ENCODE assay signal across 1 cellular context in the genomic region with DNA sequence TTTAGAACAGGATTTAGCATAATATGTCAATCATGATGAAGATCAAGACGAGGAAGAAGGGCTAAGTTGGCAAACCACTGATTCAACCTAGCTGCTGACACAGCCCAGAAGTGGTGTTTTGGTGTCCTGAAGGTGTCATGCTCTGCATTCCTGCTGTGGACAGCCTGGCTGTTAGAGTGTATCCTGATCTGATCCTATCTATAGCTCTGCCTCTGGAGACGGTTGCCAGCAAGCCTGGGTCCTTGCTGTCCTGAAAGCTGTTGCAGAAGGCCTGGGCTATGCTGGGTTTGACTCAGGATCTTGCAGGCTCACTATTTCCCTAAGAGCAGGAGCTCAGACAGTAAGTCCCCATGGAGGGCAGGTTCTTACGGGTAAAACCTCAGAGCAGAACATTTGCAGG.
TF ChIP-seq lines count a peak whose summit lies in the region.

No MANE protein-coding gene starts in this region.

TF ChIP-seq in GM23338, 12 proteins besides CTCF, POLR2A, EP300 and RAD21 (continued from another document):
- TF ChIP-seq, protein P1, sequence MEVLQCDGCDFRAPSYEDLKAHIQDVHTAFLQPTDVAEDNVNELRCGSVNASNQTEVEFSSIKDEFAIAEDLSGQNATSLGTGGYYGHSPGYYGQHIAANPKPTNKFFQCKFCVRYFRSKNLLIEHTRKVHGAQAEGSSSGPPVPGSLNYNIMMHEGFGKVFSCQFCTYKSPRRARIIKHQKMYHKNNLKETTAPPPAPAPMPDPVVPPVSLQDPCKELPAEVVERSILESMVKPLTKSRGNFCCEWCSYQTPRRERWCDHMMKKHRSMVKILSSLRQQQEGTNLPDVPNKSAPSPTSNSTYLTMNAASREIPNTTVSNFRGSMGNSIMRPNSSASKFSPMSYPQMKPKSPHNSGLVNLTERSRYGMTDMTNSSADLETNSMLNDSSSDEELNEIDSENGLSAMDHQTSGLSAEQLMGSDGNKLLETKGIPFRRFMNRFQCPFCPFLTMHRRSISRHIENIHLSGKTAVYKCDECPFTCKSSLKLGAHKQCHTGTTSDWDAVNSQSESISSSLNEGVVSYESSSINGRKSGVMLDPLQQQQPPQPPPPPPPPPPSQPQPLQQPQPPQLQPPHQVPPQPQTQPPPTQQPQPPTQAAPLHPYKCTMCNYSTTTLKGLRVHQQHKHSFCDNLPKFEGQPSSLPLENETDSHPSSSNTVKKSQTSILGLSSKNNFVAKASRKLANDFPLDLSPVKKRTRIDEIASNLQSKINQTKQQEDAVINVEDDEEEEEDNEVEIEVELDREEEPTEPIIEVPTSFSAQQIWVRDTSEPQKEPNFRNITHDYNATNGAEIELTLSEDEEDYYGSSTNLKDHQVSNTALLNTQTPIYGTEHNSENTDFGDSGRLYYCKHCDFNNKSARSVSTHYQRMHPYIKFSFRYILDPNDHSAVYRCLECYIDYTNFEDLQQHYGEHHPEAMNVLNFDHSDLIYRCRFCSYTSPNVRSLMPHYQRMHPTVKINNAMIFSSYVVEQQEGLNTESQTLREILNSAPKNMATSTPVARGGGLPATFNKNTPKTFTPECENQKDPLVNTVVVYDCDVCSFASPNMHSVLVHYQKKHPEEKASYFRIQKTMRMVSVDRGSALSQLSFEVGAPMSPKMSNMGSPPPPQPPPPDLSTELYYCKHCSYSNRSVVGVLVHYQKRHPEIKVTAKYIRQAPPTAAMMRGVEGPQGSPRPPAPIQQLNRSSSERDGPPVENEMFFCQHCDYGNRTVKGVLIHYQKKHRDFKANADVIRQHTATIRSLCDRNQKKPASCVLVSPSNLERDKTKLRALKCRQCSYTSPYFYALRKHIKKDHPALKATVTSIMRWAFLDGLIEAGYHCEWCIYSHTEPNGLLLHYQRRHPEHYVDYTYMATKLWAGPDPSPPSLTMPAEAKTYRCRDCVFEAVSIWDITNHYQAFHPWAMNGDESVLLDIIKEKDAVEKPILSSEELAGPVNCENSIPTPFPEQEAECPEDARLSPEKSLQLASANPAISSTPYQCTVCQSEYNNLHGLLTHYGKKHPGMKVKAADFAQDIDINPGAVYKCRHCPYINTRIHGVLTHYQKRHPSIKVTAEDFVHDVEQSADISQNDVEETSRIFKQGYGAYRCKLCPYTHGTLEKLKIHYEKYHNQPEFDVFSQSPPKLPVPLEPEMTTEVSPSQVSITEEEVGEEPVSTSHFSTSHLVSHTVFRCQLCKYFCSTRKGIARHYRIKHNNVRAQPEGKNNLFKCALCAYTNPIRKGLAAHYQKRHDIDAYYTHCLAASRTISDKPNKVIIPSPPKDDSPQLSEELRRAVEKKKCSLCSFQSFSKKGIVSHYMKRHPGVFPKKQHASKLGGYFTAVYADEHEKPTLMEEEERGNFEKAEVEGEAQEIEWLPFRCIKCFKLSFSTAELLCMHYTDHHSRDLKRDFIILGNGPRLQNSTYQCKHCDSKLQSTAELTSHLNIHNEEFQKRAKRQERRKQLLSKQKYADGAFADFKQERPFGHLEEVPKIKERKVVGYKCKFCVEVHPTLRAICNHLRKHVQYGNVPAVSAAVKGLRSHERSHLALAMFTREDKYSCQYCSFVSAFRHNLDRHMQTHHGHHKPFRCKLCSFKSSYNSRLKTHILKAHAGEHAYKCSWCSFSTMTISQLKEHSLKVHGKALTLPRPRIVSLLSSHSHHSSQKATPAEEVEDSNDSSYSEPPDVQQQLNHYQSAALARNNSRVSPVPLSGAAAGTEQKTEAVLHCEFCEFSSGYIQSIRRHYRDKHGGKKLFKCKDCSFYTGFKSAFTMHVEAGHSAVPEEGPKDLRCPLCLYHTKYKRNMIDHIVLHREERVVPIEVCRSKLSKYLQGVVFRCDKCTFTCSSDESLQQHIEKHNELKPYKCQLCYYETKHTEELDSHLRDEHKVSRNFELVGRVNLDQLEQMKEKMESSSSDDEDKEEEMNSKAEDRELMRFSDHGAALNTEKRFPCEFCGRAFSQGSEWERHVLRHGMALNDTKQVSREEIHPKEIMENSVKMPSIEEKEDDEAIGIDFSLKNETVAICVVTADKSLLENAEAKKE (CRISPR knock-in tag; IDR thresholded peaks at IDR 0.05), result no peak
- no peak for TF ChIP-seq EZH2 (IDR thresholded peaks at IDR 0.05; ENCODE audit: low read depth, unreplicated experiment)
- no peak for TF ChIP-seq POLR2AphosphoS5 (IDR thresholded peaks at IDR 0.05; ENCODE audit: low read depth)
- TF ChIP-seq, protein P2, sequence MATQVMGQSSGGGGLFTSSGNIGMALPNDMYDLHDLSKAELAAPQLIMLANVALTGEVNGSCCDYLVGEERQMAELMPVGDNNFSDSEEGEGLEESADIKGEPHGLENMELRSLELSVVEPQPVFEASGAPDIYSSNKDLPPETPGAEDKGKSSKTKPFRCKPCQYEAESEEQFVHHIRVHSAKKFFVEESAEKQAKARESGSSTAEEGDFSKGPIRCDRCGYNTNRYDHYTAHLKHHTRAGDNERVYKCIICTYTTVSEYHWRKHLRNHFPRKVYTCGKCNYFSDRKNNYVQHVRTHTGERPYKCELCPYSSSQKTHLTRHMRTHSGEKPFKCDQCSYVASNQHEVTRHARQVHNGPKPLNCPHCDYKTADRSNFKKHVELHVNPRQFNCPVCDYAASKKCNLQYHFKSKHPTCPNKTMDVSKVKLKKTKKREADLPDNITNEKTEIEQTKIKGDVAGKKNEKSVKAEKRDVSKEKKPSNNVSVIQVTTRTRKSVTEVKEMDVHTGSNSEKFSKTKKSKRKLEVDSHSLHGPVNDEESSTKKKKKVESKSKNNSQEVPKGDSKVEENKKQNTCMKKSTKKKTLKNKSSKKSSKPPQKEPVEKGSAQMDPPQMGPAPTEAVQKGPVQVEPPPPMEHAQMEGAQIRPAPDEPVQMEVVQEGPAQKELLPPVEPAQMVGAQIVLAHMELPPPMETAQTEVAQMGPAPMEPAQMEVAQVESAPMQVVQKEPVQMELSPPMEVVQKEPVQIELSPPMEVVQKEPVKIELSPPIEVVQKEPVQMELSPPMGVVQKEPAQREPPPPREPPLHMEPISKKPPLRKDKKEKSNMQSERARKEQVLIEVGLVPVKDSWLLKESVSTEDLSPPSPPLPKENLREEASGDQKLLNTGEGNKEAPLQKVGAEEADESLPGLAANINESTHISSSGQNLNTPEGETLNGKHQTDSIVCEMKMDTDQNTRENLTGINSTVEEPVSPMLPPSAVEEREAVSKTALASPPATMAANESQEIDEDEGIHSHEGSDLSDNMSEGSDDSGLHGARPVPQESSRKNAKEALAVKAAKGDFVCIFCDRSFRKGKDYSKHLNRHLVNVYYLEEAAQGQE (IDR thresholded peaks at IDR 0.05; ENCODE audit: unreplicated experiment), result no peak
- no peak for TF ChIP-seq ZNF331 (CRISPR knock-in tag; IDR thresholded peaks at IDR 0.05; ENCODE audit: low read depth)
- TF ChIP-seq STAT1 (IDR thresholded peaks at IDR 0.05; ENCODE audit: unreplicated experiment), result no peak
- no peak for TF ChIP-seq EZH2phosphoT487 (IDR thresholded peaks at IDR 0.05; ENCODE audit: unreplicated experiment)
TF ChIP-seq in GM23338: peak in this region for 0.
